8 cellular contexts compared by ENCODE assay signal in the genomic region with DNA sequence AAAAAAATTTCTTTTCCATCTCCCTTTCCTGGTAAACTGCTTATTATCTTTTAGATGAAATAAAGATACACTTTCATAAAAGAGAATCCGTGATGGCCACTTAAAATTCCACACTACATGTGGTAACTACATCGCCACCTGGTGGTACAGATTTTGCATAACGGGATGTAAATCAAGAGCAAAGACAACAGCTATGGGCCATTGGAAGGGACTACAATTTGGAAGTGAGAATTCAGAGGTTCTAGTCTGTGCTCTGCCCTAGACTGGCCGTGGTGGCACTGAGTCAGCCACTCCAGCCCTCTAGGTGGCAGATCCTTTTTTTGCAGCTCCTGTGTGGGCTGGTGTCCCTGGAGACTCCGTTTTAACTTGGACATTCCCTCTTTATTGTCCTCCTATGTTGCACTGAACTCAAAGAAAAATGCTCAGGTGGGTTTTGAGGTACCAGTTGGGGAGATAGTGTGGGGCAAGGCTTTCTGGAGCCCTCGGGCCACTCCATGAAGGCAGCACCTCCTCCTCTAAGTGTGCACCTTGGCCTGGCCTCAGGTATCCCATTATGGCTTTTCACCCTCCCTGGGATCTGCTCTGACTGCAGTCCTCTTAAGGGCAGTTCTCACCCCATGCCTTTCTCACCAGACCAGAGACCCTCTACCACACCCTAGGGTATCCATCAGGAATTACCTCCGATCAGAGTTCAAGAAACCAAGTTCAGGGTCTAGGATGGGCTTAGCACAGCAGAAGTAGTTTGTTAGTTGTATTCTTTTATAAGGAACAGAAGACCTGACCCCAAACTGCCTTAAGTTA. TPM values are rescaled to one million over a fixed set of nuclear protein-coding genes. Genes with fewer than 3 reads are reported as not detected.
DNase-seq lines count a peak whose midpoint lies in the region; ATAC-seq, FAIRE-seq and TF ChIP-seq lines count a peak whose summit lies in the region.

No MANE protein-coding gene starts in this region.

- no peak for TF ChIP-seq POLR2A in HepG2 (IDR thresholded peaks at IDR 0.05; ENCODE audit: insufficient read depth in 1 of 2, low read depth in 2 of 2, low read length in 2 of 2)

- no peaks in the 10 kb centered on the region for H3K9me3 ChIP-seq in HepG2 (ENCODE audit: low read length)

- intact Hi-C loops in HepG2 (cut with micrococcal nuclease; ENCODE audit: unreplicated experiment): loop anchor here (1.0 to 5.0 kb wide), 5 partner anchors 87 to 208 kb away; no protein-coding TSS in a partner anchor

- no peaks in the 10 kb centered on the region for H3K36me3 ChIP-seq in HepG2 (replicated peaks in 1 of 2; ENCODE audit: control insufficient read depth in 1 of 2, insufficient read depth in 2 of 2, low read length in 2 of 2)

- H3K9ac ChIP-seq in HepG2 (ENCODE audit: insufficient read depth, low read depth, low read length): no peak overlapping the region

- 0 out of 5 replicates have a peak, but pooled peaks cover 0 to 3% of the 10 kb centered on the region in 2 experiments for H3K27me3 ChIP-seq in HepG2 (ENCODE audit: control insufficient read depth in 1 of 2, insufficient read depth in 2 of 2, low read length in 2 of 2)

- WGBS in HepG2 (ENCODE audit: low lambda C conversion rate): 16% methylated on average over 7 of the region's 7 CpGs

- 0 out of 2 replicates have a peak, but pooled peaks cover 8% of the 10 kb centered on the region for H3K4me1 ChIP-seq in HepG2 (ENCODE audit: insufficient read depth, low read length)

- 0 out of 2 replicates have a peak, but pooled peaks have one; percentile 34 for TF ChIP-seq RAD21 in HepG2 (CRISPR knock-in tag; IDR thresholded peaks at IDR 0.05)

- H3K79me2 ChIP-seq in HepG2 (ENCODE audit: insufficient read depth, low read length): no peaks in the 10 kb centered on the region

- no peak overlapping the region for H2AFZ ChIP-seq in HepG2 (ENCODE audit: low read length)

- ATAC-seq in HG02870 (IDR thresholded peaks at IDR 0.05; ENCODE audit: unreplicated experiment): peak; percentile 57
- peak; percentile 73 for ATAC-seq in HepG2
- no peak for ATAC-seq in HG02938 (IDR thresholded peaks at IDR 0.05; ENCODE audit: unreplicated experiment)

- in situ Hi-C loops in HepG2 (cut with HindIII; ENCODE audit: extremely low pct_ligation_motif_present, low pct_unique_long_range_greater_than_20kb): loop anchor here (5.0 to 10.0 kb wide), 3 partner anchors 86 to 211 kb away; no protein-coding TSS in a partner anchor

- no peak overlapping the region for H3K4me2 ChIP-seq in HepG2 (ENCODE audit: low read depth, low read length)

- H4K20me1 ChIP-seq in HepG2 (ENCODE audit: insufficient read depth, low read length): no peaks in the 10 kb centered on the region

- peak; percentile 89 for FAIRE-seq in HepG2 (lab: Jason Lieb, UNC)

- no peak overlapping the region for H3K27ac ChIP-seq in HepG2 (ENCODE audit: extremely low read length, insufficient read depth, low read length)

- TF ChIP-seq CTCF in choroid plexus epithelial cell (conservative IDR thresholded peaks at IDR 0.05; ENCODE audit: low read depth, low read length): peak; percentile 75
- peak; percentile 76 for TF ChIP-seq CTCF in HepG2 (CRISPR knock-in tag; IDR thresholded peaks at IDR 0.05)

- H3K4me3 ChIP-seq in choroid plexus epithelial cell (ENCODE audit: low read depth, low read length): no peak overlapping the region
- H3K4me3 ChIP-seq in HepG2 (replicated peaks in 1 of 3; ENCODE audit: insufficient read depth in 1 of 3, low read depth in 2 of 3, low read length in 3 of 3): no peak overlapping the region

- no peak for TF ChIP-seq EP300 in HepG2 (IDR thresholded peaks at IDR 0.05; ENCODE audit: low read depth in 2 of 2, low read length in 2 of 2)
- TF ChIP-seq EP300 in HepG2 (CRISPR knock-in tag; IDR thresholded peaks at IDR 0.05; ENCODE audit: borderline replicate concordance): no peak

- CTCF ChIA-PET in HepG2 (lab: Yijun Ruan, JAX; ENCODE audit: low intra/inter-chr PET ratio, low total read pairs): interaction anchor here (1.3 to 1.5 kb wide), 4 partner anchors 86 to 207 kb away, joined by 6 to 16 read pairs (median 8); no protein-coding TSS in a partner anchor

- POLR2A ChIA-PET in HepG2 (lab: Yijun Ruan, JAX): no interaction called here

- DNase-seq in DMS153 (lab: John Stamatoyannopoulos, UW) (peak; percentile 78), NCI-H345 (lab: John Stamatoyannopoulos, UW) (peak; percentile 75), choroid plexus epithelial cell (ENCODE audit: low read depth) (peak; percentile 95), HepG2 (ENCODE audit: low spot score) (peak; percentile 74)
- peak; percentile 6 for DNase-seq in activated CD4-positive, CD25-positive, alpha-beta regulatory T cell treated with anti-CD3 and anti-CD28 coated beads, Interleukin-2, amount 50 U/mL, for 16 hours (ENCODE audit: low read depth, low spot score)
- peak in 2 of 3 experiments; percentile 13 to 31 for DNase-seq in stimulated activated CD4-positive, alpha-beta T cell treated with anti-CD3 and anti-CD28 coated beads, TNF-alpha, amount 100 ng/mL, for 4 hours (ENCODE audit: low read depth in 3 of 3)

- BruUV-seq in HepG2 (replicated peaks; lab: Mats Ljungman, UMichigan): no TSS peak

TF ChIP-seq in HepG2, 621 proteins besides CTCF, POLR2A, EP300 and RAD21:
- no peak for TF ChIP-seq MAZ (IDR thresholded peaks at IDR 0.05; ENCODE audit: borderline replicate concordance, low read depth, low read length)
- no peak for TF ChIP-seq MAZ (CRISPR knock-in tag; IDR thresholded peaks at IDR 0.05; ENCODE audit: low read depth)
- TF ChIP-seq STAG1 (CRISPR knock-in tag; IDR thresholded peaks at IDR 0.05): peak; percentile 62
- peak; percentile 77 for TF ChIP-seq SMC3 (IDR thresholded peaks at IDR 0.05; ENCODE audit: low read length)
TF ChIP-seq in HepG2: peak in this region for 2.

RNA-seq across cellular contexts. Expression of gene SPSB4, which starts 54.9 kb away (rescaled TPM):
- total RNA-seq in HepG2 (2016; rRNA removed; fragmentation: Illumina TruSeq; extraction: Trizol): not detected in 2 replicates
- not detected in 2 replicates for total RNA-seq in HepG2 (2016; cell fraction: cytosol; rRNA removed; fragmentation: Illumina TruSeq; extraction: Trizol; ENCODE audit: low read depth)
- total RNA-seq in HepG2 (2016; cell fraction: insoluble cytoplasmic fraction; rRNA removed; fragmentation: Illumina TruSeq; extraction: Trizol): not detected in 2 replicates
- not detected in 2 replicates for total RNA-seq in HepG2 (2016; cell fraction: membrane; rRNA removed; fragmentation: Illumina TruSeq; extraction: Trizol)
- not detected in 2 replicates for total RNA-seq in HepG2 (2016; cell fraction: nucleus; rRNA removed; fragmentation: Illumina TruSeq; extraction: Trizol)
- not detected in 2 replicates for polyA plus RNA-seq in HepG2 (2011; rRNA removed)
- not detected in 2 replicates for polyA plus RNA-seq in HepG2 (2011; cell fraction: cytosol; rRNA removed)
- not detected in 2 replicates for polyA plus RNA-seq in HepG2 (2011; cell fraction: nucleus; rRNA removed)
- polyA plus RNA-seq in HepG2 (2012): not detected in 2 replicates
- polyA plus RNA-seq in HepG2 (2016; cell fraction: cytosol; fragmentation: Illumina TruSeq; extraction: Trizol; ENCODE audit: low read depth): not detected in 2 replicates
- polyA plus RNA-seq in HepG2 (2016; cell fraction: insoluble cytoplasmic fraction; fragmentation: Illumina TruSeq; extraction: Trizol; ENCODE audit: low read depth): not detected in 2 replicates
- polyA plus RNA-seq in HepG2 (2016; cell fraction: membrane; fragmentation: Illumina TruSeq; extraction: Trizol; ENCODE audit: low read depth): not detected in 2 replicates
- polyA plus RNA-seq in HepG2 (2016; cell fraction: nucleus; fragmentation: Illumina TruSeq; extraction: Trizol; ENCODE audit: insufficient read depth, low read depth): not detected in 2 replicates
- not detected in 2 replicates for polyA minus RNA-seq in HepG2 (2011; rRNA and poly(A)+ RNA removed; ENCODE audit: low replicate concordance)
- not detected in 2 replicates for polyA minus RNA-seq in HepG2 (2011; cell fraction: cytosol; rRNA and poly(A)+ RNA removed)
- polyA minus RNA-seq in HepG2 (2011; cell fraction: nucleus; rRNA and poly(A)+ RNA removed): not detected in 2 replicates

Comparison
In these comparisons a context has a peak if more than half of its experiments do, and no peak if none do; other contexts are left out.
1. DNase-seq: peak in every context shown above with its lines; median percentile 95 in choroid plexus epithelial cell; 78 in DMS153; 75 in NCI-H345; 74 in HepG2; 22 in stimulated activated CD4-positive, alpha-beta T cell treated with anti-CD3 and anti-CD28 coated beads, TNF-alpha, amount 100 ng/mL, for 4 hours; 6 in activated CD4-positive, CD25-positive, alpha-beta regulatory T cell treated with anti-CD3 and anti-CD28 coated beads, Interleukin-2, amount 50 U/mL, for 16 hours.